Comparison of ENCODE assay signal across 8 cellular contexts in genomic region chr11:2532704-2533641, GRCh38.
A peak's percentile ranks its signal among the peaks of the same experiment; 100 is the strongest.
DNase-seq lines count a peak whose midpoint lies in the region; ATAC-seq and TF ChIP-seq lines count a peak whose summit lies in the region.

No MANE protein-coding gene starts in this region.

- no CpG with 5 or more reads among the region's 47 CpGs for WGBS in trophoblast cell (ENCODE audit: extremely low coverage, insufficient coverage, insufficient read length)

- no peak overlapping the region for H3K9ac ChIP-seq in trophoblast cell (ENCODE audit: low read length)

- H3K23ac ChIP-seq in trophoblast cell (ENCODE audit: low read length) = no peak overlapping the region

- no peaks in the 10 kb centered on the region for H3K36me3 Mint-ChIP-seq in activated naive CD8-positive, alpha-beta T cell treated with anti-CD3 and anti-CD28 coated beads, Interleukin-2, amount 10 ng/mL, durations not matched to agents 7 days and 5 days

- H3K79me1 ChIP-seq in trophoblast cell (ENCODE audit: low read length) = peaks cover 21% of the 10 kb centered on the region

- peak overlapping the region; percentile 12 for H3K4ac ChIP-seq in trophoblast cell (ENCODE audit: low read depth, low read length)

- H3K79me2 ChIP-seq in trophoblast cell (ENCODE audit: control insufficient read depth, insufficient read depth, low read length, poor library complexity) = peaks cover 6% of the 10 kb centered on the region

- H2AFZ ChIP-seq in trophoblast cell (ENCODE audit: insufficient read depth, low read length, poor library complexity) = no peak overlapping the region

- peak overlapping the region; percentile 73 for H3K14ac ChIP-seq in trophoblast cell (ENCODE audit: low read length)

- peak overlapping the region; percentile 44 for H3K18ac ChIP-seq in trophoblast cell (ENCODE audit: low read length)

- H3K36me3 ChIP-seq in HEK293 (ENCODE audit: control insufficient read depth in 2 of 2, insufficient read depth in 1 of 2, low read length in 2 of 2) (no peaks in the 10 kb centered on the region), trophoblast cell (ENCODE audit: control insufficient read depth in 1 of 2, insufficient read depth in 2 of 2, low read length in 2 of 2) (no peaks in the 10 kb centered on the region), tibial artery (no peaks in the 10 kb centered on the region)

- H4K12ac ChIP-seq in trophoblast cell (ENCODE audit: low read depth, low read length) = no peak overlapping the region

- H3K9me3 Mint-ChIP-seq in activated naive CD8-positive, alpha-beta T cell treated with anti-CD3 and anti-CD28 coated beads, Interleukin-2, amount 10 ng/mL, durations not matched to agents 7 days and 5 days = no peaks in the 10 kb centered on the region

- peak overlapping the region; percentile 50 for H2BK12ac ChIP-seq in trophoblast cell (ENCODE audit: low read length)

- H3K27me3 Mint-ChIP-seq in activated naive CD8-positive, alpha-beta T cell treated with anti-CD3 and anti-CD28 coated beads, Interleukin-2, amount 10 ng/mL, durations not matched to agents 7 days and 5 days = no peaks in the 10 kb centered on the region

- peak overlapping the region; percentile 40 for H2AK5ac ChIP-seq in trophoblast cell (ENCODE audit: low read length)

- peak overlapping the region; percentile 18 for H3K4me2 ChIP-seq in trophoblast cell (ENCODE audit: low read length)

- peak; percentile 94 for DNase-seq in Daoy (ENCODE audit: low read depth)
- DNase-seq in NCI-H1417 (lab: John Stamatoyannopoulos, UW) = peak; percentile 75 to 90 (median 77)
- peak; percentile 81 to 83 for DNase-seq in SW 1271 (lab: John Stamatoyannopoulos, UW)
- DNase-seq in activated naive CD8-positive, alpha-beta T cell treated with anti-CD3 and anti-CD28 coated beads, Interleukin-2, amount 10 ng/mL, durations not matched to agents 7 days and 5 days = peak; percentile 95
- peak; percentile 94 for DNase-seq in cardiac septum (ENCODE audit: low spot score)
- peak; percentile 84 to 92 for DNase-seq in trophoblast cell
- DNase-seq in tibial artery = peak; percentile 84 to 92

- intact Hi-C loops in cardiac septum (cut with DNase I) (loop anchor here (1.0 kb wide), 1 partner anchor 355 kb away; no protein-coding TSS in a partner anchor), tibial artery (cut with DNase I; ENCODE audit: low total_unique reads) (loop anchor here (1.0 to 5.0 kb wide), 2 partner anchors 159 to 355 kb away; no protein-coding TSS in a partner anchor)

- peaks cover 15% of the 10 kb centered on the region for H3K4me1 Mint-ChIP-seq in activated naive CD8-positive, alpha-beta T cell treated with anti-CD3 and anti-CD28 coated beads, Interleukin-2, amount 10 ng/mL, durations not matched to agents 7 days and 5 days

- CTCF ChIA-PET in HEK293 (lab: Yijun Ruan, JAX) = interaction anchor here (0.5 to 7.0 kb wide), 70 partner anchors 8 to 876 kb away, joined by 3 to 456 read pairs (median 4); partner anchors contain the start of genes CDKN1C, PHLDA2 and TSSC4

- POLR2A ChIA-PET in HEK293 (lab: Yijun Ruan, JAX) = interaction anchor here (0.6 to 2.8 kb wide), 6 partner anchors 302 to 397 kb away, joined by 4 to 15 read pairs (median 8); partner anchors contain the start of genes CDKN1C and PHLDA2
- POLR2A ChIA-PET in activated naive CD8-positive, alpha-beta T cell treated with anti-CD3 and anti-CD28 coated beads, Interleukin-2, amount 10 ng/mL, durations not matched to agents 7 days and 5 days (lab: Charles Lee) = interaction anchor here (1.0 to 3.5 kb wide), 8 partner anchors 105 to 559 kb away, joined by 3 to 22 read pairs (median 8); partner anchors contain the start of genes CDKN1C and PHLDA2

- no peaks in the 10 kb centered on the region for H3K27me3 ChIP-seq in trophoblast cell (ENCODE audit: insufficient read depth, low read length)
- H3K27me3 ChIP-seq in tibial artery = peaks cover 0 to 43% of the 10 kb centered on the region in 2 donors

- peak overlapping the region; percentile 82 for H3K4me3 Mint-ChIP-seq in activated naive CD8-positive, alpha-beta T cell treated with anti-CD3 and anti-CD28 coated beads, Interleukin-2, amount 10 ng/mL, durations not matched to agents 7 days and 5 days

- peak overlapping the region; percentile 5 for H2BK5ac ChIP-seq in trophoblast cell (ENCODE audit: low read depth, low read length, poor library complexity)

- peak; percentile 87 for ATAC-seq in activated naive CD8-positive, alpha-beta T cell treated with anti-CD3 and anti-CD28 coated beads, Interleukin-2, amount 10 ng/mL, durations not matched to agents 7 days and 5 days (ENCODE audit: low read depth)

- peak overlapping the region; percentile 68 for H3K27ac Mint-ChIP-seq in activated naive CD8-positive, alpha-beta T cell treated with anti-CD3 and anti-CD28 coated beads, Interleukin-2, amount 10 ng/mL, durations not matched to agents 7 days and 5 days

- H3K4me1 ChIP-seq in HEK293 (ENCODE audit: control insufficient read depth, insufficient read depth, low read length) = no peaks in the 10 kb centered on the region
- peaks cover 17% of the 10 kb centered on the region in 2 experiments for H3K4me1 ChIP-seq in trophoblast cell (ENCODE audit: control insufficient read depth in 1 of 2, insufficient read depth in 2 of 2, low read length in 2 of 2)
- H3K4me1 ChIP-seq in tibial artery = peaks cover 0 to 10% (median 5%) of the 10 kb centered on the region in 4 donors

- H3K4me3 ChIP-seq in HEK293 (ENCODE audit: low read depth, low read length) (no peak overlapping the region), trophoblast cell (ENCODE audit: low read depth, low read length) (peak overlapping the region; percentile 4), tibial artery (peak overlapping the region in 1 of 2 donors; percentile 36)

- peak overlapping the region; percentile 18 for H2BK120ac ChIP-seq in trophoblast cell (ENCODE audit: insufficient read depth, low read length, poor library complexity)

- peak overlapping the region; percentile 30 for H4K91ac ChIP-seq in trophoblast cell (ENCODE audit: low read depth, low read length)

- H4K8ac ChIP-seq in trophoblast cell (ENCODE audit: low read depth, low read length) = peak overlapping the region; percentile 31

- H3K9me3 ChIP-seq in HEK293 (ENCODE audit: control insufficient read depth, insufficient read depth, low read depth, low read length) (no peaks in the 10 kb centered on the region), trophoblast cell (ENCODE audit: insufficient read depth, low read depth, low read length) (peaks cover 4% of the 10 kb centered on the region), tibial artery (no peaks in the 10 kb centered on the region)

- TF ChIP-seq CTCF in HEK293 (tag by site-specific recombination; IDR thresholded peaks at IDR 0.05) = peak; percentile 93
- peak; percentile 99 to 100 for TF ChIP-seq CTCF in tibial artery (IDR thresholded peaks at IDR 0.05)

- no peak overlapping the region for H3K27ac ChIP-seq in HEK293 (ENCODE audit: extremely low read depth, low read depth, low read length)
- H3K27ac ChIP-seq in trophoblast cell (ENCODE audit: low read depth, low read length) = peak overlapping the region; percentile 76
- no peak overlapping the region for H3K27ac ChIP-seq in tibial artery

TF ChIP-seq in HEK293, 187 proteins besides CTCF, POLR2A, EP300 and RAD21 (continues in another document):
- peak; percentile 70 for TF ChIP-seq GLIS1 (tag by site-specific recombination; IDR thresholded peaks at IDR 0.05)
- TF ChIP-seq ZSCAN18 (tag by site-specific recombination; IDR thresholded peaks at IDR 0.05) = no peak
- TF ChIP-seq ZNF629 (tag by site-specific recombination; IDR thresholded peaks at IDR 0.05) = peak; percentile 36; the same call in 1 of the 2 replicates
- 0 out of 2 replicates have a peak, but pooled peaks have one; percentile 35 for TF ChIP-seq ZXDB (tag by site-specific recombination; IDR thresholded peaks at IDR 0.05)
- TF ChIP-seq ZIC2 (tag by site-specific recombination; IDR thresholded peaks at IDR 0.05) = peak; percentile 38
- TF ChIP-seq ZBTB10 (tag by site-specific recombination; IDR thresholded peaks at IDR 0.05) = peak; percentile 85
- TF ChIP-seq ZBTB26 (tag by site-specific recombination; optimal IDR thresholded peaks at IDR 0.05) = peak; percentile 33
